Comparison of ENCODE assay signal across 1 cellular context in genomic region chr6:150293019-150293418, GRCh38.
TF ChIP-seq lines count a peak whose summit lies in the region.

No MANE protein-coding gene starts in this region.

TF ChIP-seq in K562, 482 proteins besides CTCF, POLR2A, EP300 and RAD21 (continued from another document):
- TF ChIP-seq SIN3A (IDR thresholded peaks at IDR 0.05; ENCODE audit: borderline replicate concordance in 2 of 2, control insufficient read depth in 1 of 2, low read depth in 2 of 2, low read length in 2 of 2) (no peak), ZNF644 (tag; IDR thresholded peaks at IDR 0.05; ENCODE audit: low read depth) (0 out of 2 replicates have a peak, but pooled peaks have one; percentile 14), IFI16 (CRISPR knock-in tag; IDR thresholded peaks at IDR 0.05) (no peak), ZNF395 (CRISPR knock-in tag; IDR thresholded peaks at IDR 0.05) (no peak), ZNF3 (CRISPR knock-in tag; IDR thresholded peaks at IDR 0.05) (no peak), PHB2 (IDR thresholded peaks at IDR 0.05; ENCODE audit: low read depth) (no peak), SLC30A9 (CRISPR knock-in tag; IDR thresholded peaks at IDR 0.05) (no peak), CEBPG (CRISPR knock-in tag; IDR thresholded peaks at IDR 0.05) (no peak), CEBPG (tag; conservative IDR thresholded peaks at IDR 0.05 in 1 of 2, IDR thresholded peaks at IDR 0.05 in 1 of 2) (no peak), ZNF121 (CRISPR knock-in tag; conservative IDR thresholded peaks at IDR 0.05) (no peak), ZBTB40 (IDR thresholded peaks at IDR 0.05) (no peak), ZBTB40 (CRISPR knock-in tag; IDR thresholded peaks at IDR 0.05) (no peak)
